Comparison of ENCODE assay signal across 8 cellular contexts in the genomic region with DNA sequence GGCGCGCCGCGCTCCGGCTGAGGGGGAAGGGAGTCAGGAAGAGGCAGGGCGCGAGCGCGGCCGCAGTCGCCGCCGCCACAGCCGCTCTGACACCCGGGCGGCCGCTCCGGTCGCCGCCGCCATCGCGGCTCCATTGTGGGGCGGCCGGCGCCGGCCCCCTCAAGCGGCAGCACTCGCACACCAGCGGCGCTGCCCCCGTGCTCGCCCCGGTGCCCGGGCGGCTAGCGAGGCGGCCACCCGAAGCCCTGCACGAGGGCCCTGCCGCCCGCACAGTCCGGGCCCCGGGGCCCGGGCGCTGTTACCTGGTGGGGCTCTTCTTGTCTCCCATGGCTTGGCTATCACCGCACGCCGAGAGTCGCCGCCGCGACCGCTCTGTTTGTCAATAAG. TPM values are rescaled to one million over a fixed set of nuclear protein-coding genes. Genes with fewer than 3 reads are reported as not detected.
A peak's percentile ranks its signal among the peaks of the same experiment; 100 is the strongest.
DNase-seq lines count a peak whose midpoint lies in the region; ATAC-seq, FAIRE-seq and TF ChIP-seq lines count a peak whose summit lies in the region.

No MANE protein-coding gene starts in this region.

- H3K9me3 ChIP-seq in GM12878 (replicated peaks; ENCODE audit: control insufficient read depth, insufficient read depth, low read length) (no peaks in the 10 kb centered on the region), lower lobe of right lung (no peaks in the 10 kb centered on the region), aorta (ENCODE audit: control insufficient read depth, low read length) (no peaks in the 10 kb centered on the region)

- DNase-seq in AG04449 (ENCODE audit: low read depth, low spot score) (no peak), GM19239 (ENCODE audit: insufficient read length, low spot score) (peak; percentile 26), GM12878 (ENCODE audit: low read depth, low spot score) (no peak), lower lobe of right lung (peak; percentile 46), aorta (no peak), iPS-NIHi11 (ENCODE audit: low spot score) (no peak)

- ATAC-seq in HG03521 (IDR thresholded peaks at IDR 0.05; ENCODE audit: unreplicated experiment) (peak; percentile 25), GM12878 (no peak), lower lobe of right lung (peak; percentile 53 to 60), aorta (ENCODE audit: low FRiP score) (peak; percentile 12), HG02970 (IDR thresholded peaks at IDR 0.05; ENCODE audit: low FRiP score, unreplicated experiment) (no peak)

- CTCF ChIA-PET in AG04449 (lab: Yijun Ruan, JAX): no interaction called here
- CTCF ChIA-PET in GM12878 (lab: Yijun Ruan, JAX): no interaction called here

- SMC1A ChIA-PET in GM12878 (lab: Charles Lee; ENCODE audit: uncharacterized antibody, unreplicated experiment): no interaction called here

- peak; percentile 49 for FAIRE-seq in GM19239 (lab: Jason Lieb, UNC)
- no peak for FAIRE-seq in GM12878 (lab: Jason Lieb, UNC)

- peaks cover 44% of the 10 kb centered on the region for H3K79me2 ChIP-seq in GM12878 (ENCODE audit: control insufficient read depth, insufficient read depth, low read length)

- no CpG with 5 or more reads among the region's 54 CpGs for WGBS in GM12878 (ENCODE audit: insufficient coverage, insufficient replicate concordance, low lambda C conversion rate, missing lambda C conversion rate)
- 0% methylated on average over 34 to 54 of the region's 54 CpGs for WGBS in aorta, 2 donors

- TF ChIP-seq EP300 in GM12878 (IDR thresholded peaks at IDR 0.05; ENCODE audit: borderline replicate concordance in 1 of 2, control insufficient read depth in 1 of 2, low read depth in 2 of 2, low read length in 2 of 2): no peak

- H3K9ac ChIP-seq in GM12878 (ENCODE audit: control insufficient read depth, insufficient read depth, low read length): peak overlapping the region; percentile 87

- POLR2A ChIA-PET in AG04449 (lab: Yijun Ruan, JAX) (interaction anchor here (0.6 kb wide), 1 partner anchor 79 kb away, joined by 3 read pairs; no protein-coding TSS in a partner anchor), GM12878 (lab: Charles Lee) (no interaction called here)

- no peaks in the 10 kb centered on the region for H3K27me3 ChIP-seq in GM12878 (replicated peaks in 1 of 2; ENCODE audit: control insufficient read depth in 2 of 2, insufficient read depth in 2 of 2, low read length in 1 of 2)
- H3K27me3 ChIP-seq in lower lobe of right lung (ENCODE audit: low read depth): no peaks in the 10 kb centered on the region
- no peaks in the 10 kb centered on the region for H3K27me3 ChIP-seq in aorta (ENCODE audit: control insufficient read depth in 1 of 2, insufficient read depth in 2 of 2, low read length in 1 of 2)

- H3K4me1 ChIP-seq in GM12878 (ENCODE audit: control insufficient read depth, insufficient read depth, low read length): peaks cover 3% of the 10 kb centered on the region; the same call in 1 of the 2 replicates
- H3K4me1 ChIP-seq in lower lobe of right lung: peaks cover 27% of the 10 kb centered on the region
- H3K4me1 ChIP-seq in aorta (ENCODE audit: control insufficient read depth in 1 of 2, insufficient read depth in 2 of 2, low read length in 2 of 2): peaks cover 0 to 5% of the 10 kb centered on the region in 2 donors

- no TSS peak for BruUV-seq in GM12878 (replicated peaks; lab: Mats Ljungman, UMichigan)

- H3K4me2 ChIP-seq in GM12878 (ENCODE audit: control insufficient read depth, insufficient read depth): no peak overlapping the region

- peak overlapping the region; percentile 73 for H2AFZ ChIP-seq in GM12878 (ENCODE audit: control insufficient read depth, low read depth, low read length)

- in situ Hi-C loops in GM12878 (cut with MboI): no loop called here

- no peak; the same call in 1 of the 2 replicates for TF ChIP-seq POLR2A in GM12878 (IDR thresholded peaks at IDR 0.05; ENCODE audit: low read depth, low read length)

- TF ChIP-seq RAD21 in GM12878 (IDR thresholded peaks at IDR 0.05; ENCODE audit: insufficient read depth, low read depth, low read length): no peak

- peak overlapping the region; percentile 87 for H3K27ac ChIP-seq in GM12878 (ENCODE audit: control insufficient read depth, insufficient read depth)
- peak overlapping the region; percentile 88 for H3K27ac ChIP-seq in lower lobe of right lung
- H3K27ac ChIP-seq in aorta (ENCODE audit: low read depth in 1 of 2, low read length in 2 of 2): peak overlapping the region; percentile 91 to 99

- H3K36me3 ChIP-seq in GM12878 (ENCODE audit: control insufficient read depth in 2 of 2, insufficient read depth in 2 of 2, low read length in 1 of 2) (peaks cover 0 to 6% of the 10 kb centered on the region in 2 experiments; a peak in 2 of 4 replicates), lower lobe of right lung (peaks cover 9% of the 10 kb centered on the region), aorta (ENCODE audit: control insufficient read depth in 1 of 2, insufficient read depth in 2 of 2, low read length in 1 of 2) (no peaks in the 10 kb centered on the region)

- no peaks in the 10 kb centered on the region for H4K20me1 ChIP-seq in GM12878 (ENCODE audit: control insufficient read depth, insufficient read depth)

- TF ChIP-seq CTCF in AG04449 (IDR thresholded peaks at IDR 0.05; ENCODE audit: insufficient read depth, low read length, missing control alignments) (no peak), GM12878 (IDR thresholded peaks at IDR 0.05 in 2 of 3, conservative IDR thresholded peaks at IDR 0.05 in 1 of 3; ENCODE audit: control insufficient read depth in 2 of 3, extremely low read depth in 1 of 3, insufficient read depth in 1 of 3, low read depth in 3 of 3, low read length in 3 of 3) (no peak), lower lobe of right lung (IDR thresholded peaks at IDR 0.05) (no peak)

- intact Hi-C loops in GM12878 (cut with micrococcal nuclease; ENCODE audit: unreplicated experiment): loop anchor here (1.0 to 5.0 kb wide), 4 partner anchors 61 to 135 kb away; partner anchors contain the start of genes GXYLT1, PPHLN1 and ZCRB1
- intact Hi-C loops in lower lobe of right lung (cut with DNase I): no loop called here
- intact Hi-C loops in aorta (cut with DNase I): loop anchor here (5.0 kb wide), 4 partner anchors 89 to 244 kb away; partner anchors contain the start of genes PPHLN1 (in 2 of the 2), ZCRB1 (in 2 of the 2) and GXYLT1 (in 1 of the 2)

- RAD21 ChIA-PET in GM12878 (lab: Charles Lee; ENCODE audit: unreplicated experiment): no interaction called here

- H3K4me3 ChIP-seq in AG04449 (ENCODE audit: low read depth, low read length) (peak overlapping the region; percentile 84), GM12878 (peak overlapping the region; percentile 77; the same call in 1 of the 2 replicates), lower lobe of right lung (peak overlapping the region; percentile 72), aorta (ENCODE audit: low read length in 2 of 2) (peak overlapping the region; percentile 99 to 100)

TF ChIP-seq in GM12878, 131 proteins besides CTCF, POLR2A, EP300 and RAD21 (continues in another document):
- TF ChIP-seq SMARCA5 (IDR thresholded peaks at IDR 0.05) (peak; percentile 14), MXI1 (IDR thresholded peaks at IDR 0.05; ENCODE audit: low read depth, low read length) (no peak), HDAC6 (IDR thresholded peaks at IDR 0.05; ENCODE audit: unreplicated experiment) (no peak), NFXL1 (IDR thresholded peaks at IDR 0.05; ENCODE audit: borderline replicate concordance) (0 out of 2 replicates have a peak, but pooled peaks have one; percentile 17), ZZZ3 (IDR thresholded peaks at IDR 0.05; ENCODE audit: control insufficient read depth, insufficient read length, low read depth) (no peak), IKZF1 (conservative IDR thresholded peaks at IDR 0.05) (no peak; the same call in none of the 2 replicates), RB1 (IDR thresholded peaks at IDR 0.05; ENCODE audit: borderline replicate concordance) (no peak), ZNF274 (IDR thresholded peaks at IDR 0.05; ENCODE audit: insufficient read depth, insufficient read length) (no peak), ZNF217 (IDR thresholded peaks at IDR 0.05) (no peak)

RNA-seq across cellular contexts. Expression of gene YAF2, which starts 0.2 kb away (rescaled TPM):
- total RNA-seq in GM12878 (2013; cell fraction: nucleolus; rRNA removed): 106 and 130 TPM in 2 replicates
- total RNA-seq in GM12878 (2014; rRNA removed) (16.6 and 18.8 TPM in 2 replicates), GM12878 (2014; rRNA removed; fragmentation: Illumina TruSeq; extraction: Trizol) (24.2 and 25.8 TPM in 2 replicates), GM12878 (2021) (33.3 and 36.6 TPM in 2 replicates), lower lobe of right lung (25.1 TPM), aorta (10 to 100 TPM; 49.8 to 53.2 TPM)
- polyA plus RNA-seq in GM12878 (2011; ENCODE audit: low read depth): 17.1 TPM
- polyA plus RNA-seq in GM12878 (2011; rRNA removed) (26.3 and 36.1 TPM in 2 replicates), GM12878 (2014; fragmentation: Illumina TruSeq; extraction: Trizol) (26.4 and 36.8 TPM in 2 replicates), GM12878 (2014; fragmentation: Nextera tagmentation; extraction: Ambion mirVana) (10 to 100 TPM; 20.8 TPM), GM12878 (2014; rRNA removed) (13.6 and 20.8 TPM in 2 replicates), GM12878 (2016; fragmentation: Nextera tagmentation; extraction: Ambion mirVana) (10 to 100 TPM; 22.2 to 23.8 TPM), aorta (10 to 100 TPM; 15.9 to 16.2 TPM)
- 8.4 TPM in 2 replicates for polyA plus RNA-seq in GM12878 (2011; cell fraction: cytosol; rRNA removed)
- polyA plus RNA-seq in GM12878 (2011; cell fraction: nucleus; rRNA removed): 19.8 and 21.2 TPM in 2 replicates
- polyA plus RNA-seq in GM12878 (2012): 13.3 and 14.2 TPM in 2 replicates
- polyA minus RNA-seq in GM12878 (2011; rRNA and poly(A)+ RNA removed): 15.9 and 17.7 TPM in 2 replicates
- polyA minus RNA-seq in GM12878 (2011; cell fraction: cytosol; rRNA and poly(A)+ RNA removed): 4.7 and 14.3 TPM in 2 replicates
- 30.1 and 46.6 TPM in 2 replicates for polyA minus RNA-seq in GM12878 (2011; cell fraction: nucleus; rRNA and poly(A)+ RNA removed)

Comparison
In these comparisons a context has a peak if more than half of its experiments do, and no peak if none do; other contexts are left out.
1. DNase-seq: peak in GM19239 (single experiment) and lower lobe of right lung (single experiment); none in AG04449 (single experiment), GM12878 (single experiment), aorta (0 of 2) and iPS-NIHi11 (single experiment).
2. ATAC-seq: peak in HG03521 (single experiment), lower lobe of right lung (2 of 2) and aorta (single experiment); none in GM12878 (single experiment) and HG02970 (single experiment).
3. Peak in every context shown above with its lines, with median percentiles within 50 percentile points of each other: H3K4me3 ChIP-seq and H3K27ac ChIP-seq.